In genomic region chr16:80711406-80711805, GRCh38 we compare ENCODE assay signal across 20 cellular contexts.
"Had no signal": no experiment of that assay in that cellular context is flagged by ENCODE, and none has a peak within 500 bp of the region (broad histone marks: within the 10 kb centered on the region; RNA-seq: fewer than 3 reads in every experiment).

No MANE protein-coding gene starts in this region.

- H3K27ac ChIP-seq: esophagus squamous epithelium, left lung, prostate gland, right atrium auricular region, stomach, thyroid gland had no signal

- H3K4me3 ChIP-seq: esophagus squamous epithelium, left lung, prostate gland, right atrium auricular region, smooth muscle cell, stomach, thyroid gland had no signal

- H3K27me3 ChIP-seq: esophagus squamous epithelium, left lung, right atrium auricular region, stomach, thyroid gland had no signal

- H3K4me2 ChIP-seq: smooth muscle cell had no signal

- DNase-seq: cortex of kidney; effector memory CD8-positive, alpha-beta T cell; erythroblast; esophagus squamous epithelium; head of caudate nucleus; left cardiac atrium; left lung; naive thymus-derived CD8-positive, alpha-beta T cell; nephron progenitor cell; nucleus accumbens; stimulated activated CD4-positive, alpha-beta T cell treated with anti-CD3 and anti-CD28 coated beads, Interleukin-12 subunit alpha, Interleukin-12 subunit beta, amount 100 ng/mL, for 4 hours; stimulated activated CD4-positive, alpha-beta T cell treated with anti-CD3 and anti-CD28 coated beads, Interleukin-1b, Interleukin-23, amount 100 ng/mL, for 48 hours; stimulated activated CD4-positive, alpha-beta T cell treated with anti-CD3 and anti-CD28 coated beads, Interleukin-4, amount 100 ng/mL, for 1 hour; stimulated activated CD8-positive, alpha-beta memory T cell treated with anti-CD3 and anti-CD28 coated beads, Interleukin-4, amount 100 ng/mL, for 48 hours; stimulated activated naive CD4-positive, alpha-beta T cell treated with Interleukin-2 at 50 U/mL for 16 hours; stomach; thyroid gland had no signal

- H3K36me3 ChIP-seq: esophagus squamous epithelium, left lung, prostate gland, right atrium auricular region, stomach, thyroid gland had no signal

- H3K4me1 ChIP-seq: esophagus squamous epithelium, left lung, prostate gland, right atrium auricular region, stomach, thyroid gland had no signal

- H3K9me3 ChIP-seq: esophagus squamous epithelium, prostate gland, right atrium auricular region, thyroid gland had no signal
